In genomic region chr1:64986903-64987871, GRCh38 we compare ENCODE assay signal across 1 cellular context.
A peak's percentile ranks its signal among the peaks of the same experiment; 100 is the strongest.
TF ChIP-seq lines count a peak whose summit lies in the region.

No MANE protein-coding gene starts in this region.

TF ChIP-seq in HepG2, 621 proteins besides CTCF, POLR2A, EP300 and RAD21 (continued from another document and continues in another):
- TF ChIP-seq ZNF142 (CRISPR knock-in tag; IDR thresholded peaks at IDR 0.05) (no peak), NFIC (IDR thresholded peaks at IDR 0.05; ENCODE audit: low read length) (no peak), ZNF138 (CRISPR knock-in tag; IDR thresholded peaks at IDR 0.05; ENCODE audit: low read depth) (no peak), ATF7 (IDR thresholded peaks at IDR 0.05) (peak; percentile 87), ATF7 (CRISPR knock-in tag; IDR thresholded peaks at IDR 0.05) (no peak; the same call in 1 of the 2 replicates), PLRG1 (conservative IDR thresholded peaks at IDR 0.05) (no peak), ZNF430 (CRISPR knock-in tag; IDR thresholded peaks at IDR 0.05) (no peak), CEBPB (IDR thresholded peaks at IDR 0.05; ENCODE audit: borderline replicate concordance, low read depth, low read length) (peak; percentile 88), ZNF513 (CRISPR knock-in tag; conservative IDR thresholded peaks at IDR 0.05) (no peak), MXD4 (CRISPR knock-in tag; IDR thresholded peaks at IDR 0.05) (peak; percentile 55; the same call in 1 of the 2 replicates), ZNF260 (CRISPR knock-in tag; IDR thresholded peaks at IDR 0.05; ENCODE audit: borderline replicate concordance, low read depth) (no peak), ZNF3 (CRISPR knock-in tag; IDR thresholded peaks at IDR 0.05) (no peak), POGZ (CRISPR knock-in tag; IDR thresholded peaks at IDR 0.05) (no peak), ZNF24 (IDR thresholded peaks at IDR 0.05) (no peak), MIER2 (CRISPR knock-in tag; IDR thresholded peaks at IDR 0.05) (peak; percentile 74; the same call in 1 of the 2 replicates), ESRRA (CRISPR knock-in tag; IDR thresholded peaks at IDR 0.05; ENCODE audit: low read depth) (0 out of 2 replicates have a peak, but pooled peaks have one; percentile 17), HHEX (CRISPR knock-in tag; IDR thresholded peaks at IDR 0.05) (peak; percentile 80), ZNF543 (CRISPR knock-in tag; IDR thresholded peaks at IDR 0.05) (no peak), REXO4 (CRISPR knock-in tag; IDR thresholded peaks at IDR 0.05; ENCODE audit: borderline replicate concordance) (no peak), ZNF501 (CRISPR knock-in tag; IDR thresholded peaks at IDR 0.05) (no peak), GPN1 (CRISPR knock-in tag; IDR thresholded peaks at IDR 0.05; ENCODE audit: borderline replicate concordance) (no peak), ZNF337 (CRISPR knock-in tag; IDR thresholded peaks at IDR 0.05; ENCODE audit: borderline replicate concordance, low read depth) (no peak), ELF1 (CRISPR knock-in tag; IDR thresholded peaks at IDR 0.05) (no peak), FOXP1 (IDR thresholded peaks at IDR 0.05) (peak; percentile 78; the same call in 1 of the 2 replicates), FOXP1 (CRISPR knock-in tag; IDR thresholded peaks at IDR 0.05) (peak; percentile 95), ZNF614 (CRISPR knock-in tag; IDR thresholded peaks at IDR 0.05; ENCODE audit: borderline replicate concordance) (peak; percentile 56; the same call in 1 of the 2 replicates), ZSCAN29 (CRISPR knock-in tag; conservative IDR thresholded peaks at IDR 0.05) (0 out of 2 replicates have a peak, but pooled peaks have one; percentile 46), ZNF570 (CRISPR knock-in tag; IDR thresholded peaks at IDR 0.05; ENCODE audit: borderline replicate concordance) (no peak), ZNF143 (CRISPR knock-in tag; IDR thresholded peaks at IDR 0.05) (no peak), ZNF251 (CRISPR knock-in tag; IDR thresholded peaks at IDR 0.05) (no peak), NFKBIZ (CRISPR knock-in tag; IDR thresholded peaks at IDR 0.05) (peak; percentile 81), THAP11 (CRISPR knock-in tag; IDR thresholded peaks at IDR 0.05) (peak; percentile 72)
- TF ChIP-seq, protein P1, sequence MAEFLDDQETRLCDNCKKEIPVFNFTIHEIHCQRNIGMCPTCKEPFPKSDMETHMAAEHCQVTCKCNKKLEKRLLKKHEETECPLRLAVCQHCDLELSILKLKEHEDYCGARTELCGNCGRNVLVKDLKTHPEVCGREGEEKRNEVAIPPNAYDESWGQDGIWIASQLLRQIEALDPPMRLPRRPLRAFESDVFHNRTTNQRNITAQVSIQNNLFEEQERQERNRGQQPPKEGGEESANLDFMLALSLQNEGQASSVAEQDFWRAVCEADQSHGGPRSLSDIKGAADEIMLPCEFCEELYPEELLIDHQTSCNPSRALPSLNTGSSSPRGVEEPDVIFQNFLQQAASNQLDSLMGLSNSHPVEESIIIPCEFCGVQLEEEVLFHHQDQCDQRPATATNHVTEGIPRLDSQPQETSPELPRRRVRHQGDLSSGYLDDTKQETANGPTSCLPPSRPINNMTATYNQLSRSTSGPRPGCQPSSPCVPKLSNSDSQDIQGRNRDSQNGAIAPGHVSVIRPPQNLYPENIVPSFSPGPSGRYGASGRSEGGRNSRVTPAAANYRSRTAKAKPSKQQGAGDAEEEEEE (CRISPR knock-in tag; IDR thresholded peaks at IDR 0.05; ENCODE audit: borderline replicate concordance): no peak
- TF ChIP-seq, protein P2, sequence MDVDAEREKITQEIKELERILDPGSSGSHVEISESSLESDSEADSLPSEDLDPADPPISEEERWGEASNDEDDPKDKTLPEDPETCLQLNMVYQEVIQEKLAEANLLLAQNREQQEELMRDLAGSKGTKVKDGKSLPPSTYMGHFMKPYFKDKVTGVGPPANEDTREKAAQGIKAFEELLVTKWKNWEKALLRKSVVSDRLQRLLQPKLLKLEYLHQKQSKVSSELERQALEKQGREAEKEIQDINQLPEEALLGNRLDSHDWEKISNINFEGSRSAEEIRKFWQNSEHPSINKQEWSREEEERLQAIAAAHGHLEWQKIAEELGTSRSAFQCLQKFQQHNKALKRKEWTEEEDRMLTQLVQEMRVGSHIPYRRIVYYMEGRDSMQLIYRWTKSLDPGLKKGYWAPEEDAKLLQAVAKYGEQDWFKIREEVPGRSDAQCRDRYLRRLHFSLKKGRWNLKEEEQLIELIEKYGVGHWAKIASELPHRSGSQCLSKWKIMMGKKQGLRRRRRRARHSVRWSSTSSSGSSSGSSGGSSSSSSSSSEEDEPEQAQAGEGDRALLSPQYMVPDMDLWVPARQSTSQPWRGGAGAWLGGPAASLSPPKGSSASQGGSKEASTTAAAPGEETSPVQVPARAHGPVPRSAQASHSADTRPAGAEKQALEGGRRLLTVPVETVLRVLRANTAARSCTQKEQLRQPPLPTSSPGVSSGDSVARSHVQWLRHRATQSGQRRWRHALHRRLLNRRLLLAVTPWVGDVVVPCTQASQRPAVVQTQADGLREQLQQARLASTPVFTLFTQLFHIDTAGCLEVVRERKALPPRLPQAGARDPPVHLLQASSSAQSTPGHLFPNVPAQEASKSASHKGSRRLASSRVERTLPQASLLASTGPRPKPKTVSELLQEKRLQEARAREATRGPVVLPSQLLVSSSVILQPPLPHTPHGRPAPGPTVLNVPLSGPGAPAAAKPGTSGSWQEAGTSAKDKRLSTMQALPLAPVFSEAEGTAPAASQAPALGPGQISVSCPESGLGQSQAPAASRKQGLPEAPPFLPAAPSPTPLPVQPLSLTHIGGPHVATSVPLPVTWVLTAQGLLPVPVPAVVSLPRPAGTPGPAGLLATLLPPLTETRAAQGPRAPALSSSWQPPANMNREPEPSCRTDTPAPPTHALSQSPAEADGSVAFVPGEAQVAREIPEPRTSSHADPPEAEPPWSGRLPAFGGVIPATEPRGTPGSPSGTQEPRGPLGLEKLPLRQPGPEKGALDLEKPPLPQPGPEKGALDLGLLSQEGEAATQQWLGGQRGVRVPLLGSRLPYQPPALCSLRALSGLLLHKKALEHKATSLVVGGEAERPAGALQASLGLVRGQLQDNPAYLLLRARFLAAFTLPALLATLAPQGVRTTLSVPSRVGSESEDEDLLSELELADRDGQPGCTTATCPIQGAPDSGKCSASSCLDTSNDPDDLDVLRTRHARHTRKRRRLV (CRISPR knock-in tag; IDR thresholded peaks at IDR 0.05): no peak
- TF ChIP-seq, protein P3, sequence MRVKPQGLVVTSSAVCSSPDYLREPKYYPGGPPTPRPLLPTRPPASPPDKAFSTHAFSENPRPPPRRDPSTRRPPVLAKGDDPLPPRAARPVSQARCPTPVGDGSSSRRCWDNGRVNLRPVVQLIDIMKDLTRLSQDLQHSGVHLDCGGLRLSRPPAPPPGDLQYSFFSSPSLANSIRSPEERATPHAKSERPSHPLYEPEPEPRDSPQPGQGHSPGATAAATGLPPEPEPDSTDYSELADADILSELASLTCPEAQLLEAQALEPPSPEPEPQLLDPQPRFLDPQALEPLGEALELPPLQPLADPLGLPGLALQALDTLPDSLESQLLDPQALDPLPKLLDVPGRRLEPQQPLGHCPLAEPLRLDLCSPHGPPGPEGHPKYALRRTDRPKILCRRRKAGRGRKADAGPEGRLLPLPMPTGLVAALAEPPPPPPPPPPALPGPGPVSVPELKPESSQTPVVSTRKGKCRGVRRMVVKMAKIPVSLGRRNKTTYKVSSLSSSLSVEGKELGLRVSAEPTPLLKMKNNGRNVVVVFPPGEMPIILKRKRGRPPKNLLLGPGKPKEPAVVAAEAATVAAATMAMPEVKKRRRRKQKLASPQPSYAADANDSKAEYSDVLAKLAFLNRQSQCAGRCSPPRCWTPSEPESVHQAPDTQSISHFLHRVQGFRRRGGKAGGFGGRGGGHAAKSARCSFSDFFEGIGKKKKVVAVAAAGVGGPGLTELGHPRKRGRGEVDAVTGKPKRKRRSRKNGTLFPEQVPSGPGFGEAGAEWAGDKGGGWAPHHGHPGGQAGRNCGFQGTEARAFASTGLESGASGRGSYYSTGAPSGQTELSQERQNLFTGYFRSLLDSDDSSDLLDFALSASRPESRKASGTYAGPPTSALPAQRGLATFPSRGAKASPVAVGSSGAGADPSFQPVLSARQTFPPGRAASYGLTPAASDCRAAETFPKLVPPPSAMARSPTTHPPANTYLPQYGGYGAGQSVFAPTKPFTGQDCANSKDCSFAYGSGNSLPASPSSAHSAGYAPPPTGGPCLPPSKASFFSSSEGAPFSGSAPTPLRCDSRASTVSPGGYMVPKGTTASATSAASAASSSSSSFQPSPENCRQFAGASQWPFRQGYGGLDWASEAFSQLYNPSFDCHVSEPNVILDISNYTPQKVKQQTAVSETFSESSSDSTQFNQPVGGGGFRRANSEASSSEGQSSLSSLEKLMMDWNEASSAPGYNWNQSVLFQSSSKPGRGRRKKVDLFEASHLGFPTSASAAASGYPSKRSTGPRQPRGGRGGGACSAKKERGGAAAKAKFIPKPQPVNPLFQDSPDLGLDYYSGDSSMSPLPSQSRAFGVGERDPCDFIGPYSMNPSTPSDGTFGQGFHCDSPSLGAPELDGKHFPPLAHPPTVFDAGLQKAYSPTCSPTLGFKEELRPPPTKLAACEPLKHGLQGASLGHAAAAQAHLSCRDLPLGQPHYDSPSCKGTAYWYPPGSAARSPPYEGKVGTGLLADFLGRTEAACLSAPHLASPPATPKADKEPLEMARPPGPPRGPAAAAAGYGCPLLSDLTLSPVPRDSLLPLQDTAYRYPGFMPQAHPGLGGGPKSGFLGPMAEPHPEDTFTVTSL (CRISPR knock-in tag; IDR thresholded peaks at IDR 0.05; ENCODE audit: borderline replicate concordance): peak; percentile 82
- TF ChIP-seq, protein P4, sequence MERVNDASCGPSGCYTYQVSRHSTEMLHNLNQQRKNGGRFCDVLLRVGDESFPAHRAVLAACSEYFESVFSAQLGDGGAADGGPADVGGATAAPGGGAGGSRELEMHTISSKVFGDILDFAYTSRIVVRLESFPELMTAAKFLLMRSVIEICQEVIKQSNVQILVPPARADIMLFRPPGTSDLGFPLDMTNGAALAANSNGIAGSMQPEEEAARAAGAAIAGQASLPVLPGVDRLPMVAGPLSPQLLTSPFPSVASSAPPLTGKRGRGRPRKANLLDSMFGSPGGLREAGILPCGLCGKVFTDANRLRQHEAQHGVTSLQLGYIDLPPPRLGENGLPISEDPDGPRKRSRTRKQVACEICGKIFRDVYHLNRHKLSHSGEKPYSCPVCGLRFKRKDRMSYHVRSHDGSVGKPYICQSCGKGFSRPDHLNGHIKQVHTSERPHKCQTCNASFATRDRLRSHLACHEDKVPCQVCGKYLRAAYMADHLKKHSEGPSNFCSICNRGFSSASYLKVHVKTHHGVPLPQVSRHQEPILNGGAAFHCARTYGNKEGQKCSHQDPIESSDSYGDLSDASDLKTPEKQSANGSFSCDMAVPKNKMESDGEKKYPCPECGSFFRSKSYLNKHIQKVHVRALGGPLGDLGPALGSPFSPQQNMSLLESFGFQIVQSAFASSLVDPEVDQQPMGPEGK (CRISPR knock-in tag; IDR thresholded peaks at IDR 0.05): peak; percentile 14; the same call in 1 of the 2 replicates
- TF ChIP-seq, protein P5, sequence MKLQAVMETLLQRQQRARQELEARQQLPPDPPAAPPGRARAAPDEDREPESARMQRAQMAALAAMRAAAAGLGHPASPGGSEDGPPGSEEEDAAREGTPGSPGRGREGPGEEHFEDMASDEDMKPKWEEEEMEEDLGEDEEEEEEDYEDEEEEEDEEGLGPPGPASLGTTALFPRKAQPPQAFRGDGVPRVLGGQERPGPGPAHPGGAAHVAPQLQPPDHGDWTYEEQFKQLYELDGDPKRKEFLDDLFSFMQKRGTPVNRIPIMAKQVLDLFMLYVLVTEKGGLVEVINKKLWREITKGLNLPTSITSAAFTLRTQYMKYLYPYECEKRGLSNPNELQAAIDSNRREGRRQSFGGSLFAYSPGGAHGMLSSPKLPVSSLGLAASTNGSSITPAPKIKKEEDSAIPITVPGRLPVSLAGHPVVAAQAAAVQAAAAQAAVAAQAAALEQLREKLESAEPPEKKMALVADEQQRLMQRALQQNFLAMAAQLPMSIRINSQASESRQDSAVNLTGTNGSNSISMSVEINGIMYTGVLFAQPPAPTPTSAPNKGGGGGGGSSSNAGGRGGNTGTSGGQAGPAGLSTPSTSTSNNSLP (IDR thresholded peaks at IDR 0.05; ENCODE audit: low read depth, low read length): peak; percentile 72; the same call in 1 of the 2 replicates
